12 cellular contexts compared by ENCODE assay signal in genomic region chr9:75064307-75065025, GRCh38. TPM values are rescaled to one million over a fixed set of nuclear protein-coding genes. Genes with fewer than 3 reads are reported as not detected.
DNase-seq lines count a peak whose midpoint lies in the region; ATAC-seq lines count a peak whose summit lies in the region.
"Had no signal": no experiment of that assay in that cellular context is flagged by ENCODE, and none has a peak within 500 bp of the region (broad histone marks: within the 10 kb centered on the region; RNA-seq: fewer than 3 reads in every experiment).

No MANE protein-coding gene starts in this region.

- H3K4me3 Mint-ChIP-seq in activated CD4-positive, alpha-beta T cell treated with anti-CD3 and anti-CD28 coated beads, Interleukin-2, amount 10 ng/mL, durations not matched to agents 7 days and 5 days: no peak overlapping the region
- H3K4me3 Mint-ChIP-seq: activated T-helper 1 cell treated with anti-CD3 and anti-CD28 coated beads, Interleukin-12 subunit alpha, Interleukin-12 subunit beta, Interleukin-2, Interleukin-4 antibody, amounts not matched to agents 30 ng/mL and 10 ng/mL and 1 ng/mL, durations not matched to agents 14 hours and 24 hours and 36 hours; central memory CD8-positive, alpha-beta T cell had no signal

- DNase-seq in AG20443 (ENCODE audit: low spot score): peak; percentile 81
- DNase-seq in LHCN-M2 (ENCODE audit: low read depth): peak; percentile 65
- peak; percentile 62 for DNase-seq in cerebellum (ENCODE audit: low spot score)
- peak; percentile 18 for DNase-seq in kidney tubule cell (ENCODE audit: low spot score)
- DNase-seq in GDM1 (lab: John Stamatoyannopoulos, UW): no peak
- DNase-seq in activated CD4-positive, alpha-beta T cell treated with anti-CD3 and anti-CD28 coated beads, Interleukin-2, amount 10 ng/mL, durations not matched to agents 7 days and 5 days: no peak
- DNase-seq: left colon, NCI-H1092 had no signal

- CTCF ChIA-PET in activated CD4-positive, alpha-beta T cell treated with anti-CD3 and anti-CD28 coated beads, Interleukin-2, amount 10 ng/mL, durations not matched to agents 7 days and 5 days (lab: Charles Lee): interaction anchor here (1.1 to 1.7 kb wide), 4 partner anchors 10 to 36 kb away, joined by 3 to 8 read pairs (median 4); partner anchors contain the start of gene CARNMT1

- no peak overlapping the region for H3K27ac Mint-ChIP-seq in activated CD4-positive, alpha-beta T cell treated with anti-CD3 and anti-CD28 coated beads, Interleukin-2, amount 10 ng/mL, durations not matched to agents 7 days and 5 days
- H3K27ac Mint-ChIP-seq: activated T-helper 1 cell treated with anti-CD3 and anti-CD28 coated beads, Interleukin-12 subunit alpha, Interleukin-12 subunit beta, Interleukin-2, Interleukin-4 antibody, amounts not matched to agents 30 ng/mL and 10 ng/mL and 1 ng/mL, durations not matched to agents 14 hours and 24 hours and 36 hours had no signal

- POLR2A ChIA-PET in activated CD4-positive, alpha-beta T cell treated with anti-CD3 and anti-CD28 coated beads, Interleukin-2, amount 10 ng/mL, durations not matched to agents 7 days and 5 days (lab: Charles Lee): interaction anchor here (0.7 to 0.9 kb wide), 2 partner anchors 69 to 267 kb away, joined by 3 read pairs; no protein-coding TSS in a partner anchor

- ATAC-seq in GM18498 (IDR thresholded peaks at IDR 0.05; ENCODE audit: unreplicated experiment): no peak
- ATAC-seq in GM21825 (IDR thresholded peaks at IDR 0.05; ENCODE audit: unreplicated experiment): no peak

- H3K9me3 Mint-ChIP-seq in activated CD4-positive, alpha-beta T cell treated with anti-CD3 and anti-CD28 coated beads, Interleukin-2, amount 10 ng/mL, durations not matched to agents 7 days and 5 days: peaks cover 7% of the 10 kb centered on the region
- H3K9me3 Mint-ChIP-seq: central memory CD8-positive, alpha-beta T cell had no signal

- H3K27me3 Mint-ChIP-seq in activated CD4-positive, alpha-beta T cell treated with anti-CD3 and anti-CD28 coated beads, Interleukin-2, amount 10 ng/mL, durations not matched to agents 7 days and 5 days: no peaks in the 10 kb centered on the region
- H3K27me3 Mint-ChIP-seq: central memory CD8-positive, alpha-beta T cell had no signal

- peaks cover 9% of the 10 kb centered on the region for H3K4me1 Mint-ChIP-seq in activated CD4-positive, alpha-beta T cell treated with anti-CD3 and anti-CD28 coated beads, Interleukin-2, amount 10 ng/mL, durations not matched to agents 7 days and 5 days
- H3K4me1 Mint-ChIP-seq: central memory CD8-positive, alpha-beta T cell had no signal

- peaks cover 62% of the 10 kb centered on the region for H3K36me3 Mint-ChIP-seq in activated CD4-positive, alpha-beta T cell treated with anti-CD3 and anti-CD28 coated beads, Interleukin-2, amount 10 ng/mL, durations not matched to agents 7 days and 5 days (ENCODE audit: low read depth)

RNA-seq across cellular contexts. Expression of gene NMRK1, which starts 23.5 kb away (rescaled TPM):
- total RNA-seq in LHCN-M2 (2014; rRNA removed) (31.5 and 31.6 TPM in 2 replicates), cerebellum (4.9 TPM)
- 24.3 TPM for polyA plus RNA-seq in LHCN-M2 (2012)
- total RNA-seq in activated CD4-positive, alpha-beta T cell treated with anti-CD3 and anti-CD28 coated beads, Interleukin-2, amount 10 ng/mL, durations not matched to agents 7 days and 5 days: 10 to 100 TPM; 43.5 to 53.2 TPM

RNA-seq across cellular contexts. Expression of gene OSTF1, which starts 23.8 kb away (rescaled TPM):
- total RNA-seq in LHCN-M2 (2014; rRNA removed) (36.0 and 36.2 TPM in 2 replicates), cerebellum (9.8 TPM)
- polyA plus RNA-seq in LHCN-M2 (2012): 40.9 TPM
- 100 to 1,000 TPM; 117 to 139 TPM for total RNA-seq in activated CD4-positive, alpha-beta T cell treated with anti-CD3 and anti-CD28 coated beads, Interleukin-2, amount 10 ng/mL, durations not matched to agents 7 days and 5 days

RNA-seq across cellular contexts. Expression of gene CARNMT1, which starts 36.4 kb away (rescaled TPM):
- total RNA-seq in LHCN-M2 (2014; rRNA removed): 35.3 and 42.5 TPM in 2 replicates
- 2.9 TPM for polyA plus RNA-seq in LHCN-M2 (2012)
- 23.9 TPM for total RNA-seq in cerebellum
- total RNA-seq in activated CD4-positive, alpha-beta T cell treated with anti-CD3 and anti-CD28 coated beads, Interleukin-2, amount 10 ng/mL, durations not matched to agents 7 days and 5 days: 10 to 100 TPM; 28.7 to 32.3 TPM

Comparison
In these comparisons a context has a peak if more than half of its experiments do, and no peak if none do; other contexts are left out.
1. DNase-seq: peak in AG20443 (single experiment), LHCN-M2 (single experiment), cerebellum (single experiment) and kidney tubule cell (single experiment); none in GDM1 (single experiment) and activated CD4-positive, alpha-beta T cell treated with anti-CD3 and anti-CD28 coated beads, Interleukin-2, amount 10 ng/mL, durations not matched to agents 7 days and 5 days (single experiment).